Comparison of ENCODE assay signal across 8 cellular contexts in the genomic region with DNA sequence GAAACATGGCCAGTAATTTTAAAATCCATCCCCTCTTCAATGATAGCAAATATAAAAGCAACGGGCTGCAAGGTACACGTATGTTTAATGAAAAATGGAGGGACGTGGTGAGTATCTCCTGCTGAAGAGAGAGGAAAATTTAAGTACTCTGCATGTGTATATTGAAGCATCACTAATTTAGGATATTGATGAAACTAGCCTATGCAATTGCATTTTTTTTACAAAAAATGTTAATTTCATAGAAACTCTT. TPM values are rescaled to one million over a fixed set of nuclear protein-coding genes. Genes with fewer than 3 reads are reported as not detected.
DNase-seq lines count a peak whose midpoint lies in the region; ATAC-seq, FAIRE-seq and TF ChIP-seq lines count a peak whose summit lies in the region.

No MANE protein-coding gene starts in this region.

- H3K27ac ChIP-seq in A549 = peak overlapping the region; percentile 91 to 96; a peak in 3 of 6 replicates
- H3K27ac ChIP-seq in cingulate gyrus (ENCODE audit: low read depth, low read length) = peak overlapping the region; percentile 95

- no peaks in the 10 kb centered on the region for H3K27me3 ChIP-seq in mucosa of stomach (ENCODE audit: control insufficient read depth, insufficient read depth, low read length)

- WGBS in A549 (ENCODE audit: missing lambda C conversion rate) = 0% methylated on average over 3 of the region's 3 CpGs

- no peaks in the 10 kb centered on the region for H3K9me3 ChIP-seq in A549
- no peaks in the 10 kb centered on the region for H3K9me3 ChIP-seq in mucosa of stomach (ENCODE audit: control insufficient read depth, low read length)

- DNase-seq in A549 (ENCODE audit: low read depth in 1 of 2, low spot score in 1 of 2) (no peak), cerebellar nuclear complex (lab: John Stamatoyannopoulos, UW) (no peak), left lobe of liver (ENCODE audit: low spot score) (no peak)
- DNase-seq in NK-92 treated with Interleukin-12 subunit alpha and Interleukin-12 subunit beta, amount 100 ng/mL, for 24 hours (lab: John Stamatoyannopoulos, UW) = no peak

- H3K36me3 ChIP-seq in mucosa of stomach (ENCODE audit: control insufficient read depth, insufficient read depth, low read length) = no peaks in the 10 kb centered on the region

- H3K9ac ChIP-seq in mucosa of stomach (ENCODE audit: low read length) = peak overlapping the region; percentile 84

- TF ChIP-seq POLR2A in A549 (IDR thresholded peaks at IDR 0.05; ENCODE audit: low read length) = no peak

- POLR2A ChIA-PET in A549 (lab: Yijun Ruan, JAX) = interaction anchor here (0.8 to 1.4 kb wide), 4 partner anchors 11 to 39 kb away, joined by 4 to 6 read pairs (median 4); no protein-coding TSS in a partner anchor

- no peak for TF ChIP-seq CTCF in A549 (IDR thresholded peaks at IDR 0.05)

- TF ChIP-seq RAD21 in A549 (conservative IDR thresholded peaks at IDR 0.05 in 1 of 2, IDR thresholded peaks at IDR 0.05 in 1 of 2) = no peak

- CTCF ChIA-PET in A549 (lab: Yijun Ruan, JAX) = interaction anchor here (1.1 to 1.6 kb wide), 2 partner anchors 24 to 32 kb away, joined by 3 to 5 read pairs; no protein-coding TSS in a partner anchor

- H3K4me3 ChIP-seq in A549 (peak overlapping the region; percentile 67), mucosa of stomach (ENCODE audit: low read length) (no peak overlapping the region)

- ATAC-seq in A549 (no peak), HG03064 (IDR thresholded peaks at IDR 0.05; ENCODE audit: low read depth, unreplicated experiment) (peak; percentile 3), HG03439 (IDR thresholded peaks at IDR 0.05; ENCODE audit: unreplicated experiment) (no peak), left lobe of liver (no peak)

- TF ChIP-seq EP300 in A549 (IDR thresholded peaks at IDR 0.05) = no peak

- no peak for FAIRE-seq in A549 (lab: Jason Lieb, UNC)

- H3K4me2 ChIP-seq in A549 = peak overlapping the region; percentile 77

- H3K4me1 ChIP-seq in A549 (peaks cover 9% of the 10 kb centered on the region), mucosa of stomach (ENCODE audit: control insufficient read depth, insufficient read depth, low read length) (peaks cover 6% of the 10 kb centered on the region)

TF ChIP-seq in A549, 52 proteins besides CTCF, POLR2A, EP300 and RAD21:
- TF ChIP-seq MAZ (IDR thresholded peaks at IDR 0.05; ENCODE audit: borderline replicate concordance, low read depth, low read length) (no peak), KDM5A (IDR thresholded peaks at IDR 0.05) (no peak), EHMT2 (IDR thresholded peaks at IDR 0.05; ENCODE audit: low read depth) (no peak), FOSB (CRISPR knock-in tag; IDR thresholded peaks at IDR 0.05) (no peak), HEYL (CRISPR knock-in tag; IDR thresholded peaks at IDR 0.05) (no peak), TFCP2L1 (CRISPR knock-in tag; IDR thresholded peaks at IDR 0.05) (no peak), RARB (CRISPR knock-in tag; IDR thresholded peaks at IDR 0.05) (no peak), JUNB (IDR thresholded peaks at IDR 0.05) (no peak)
- TF ChIP-seq, protein P1, sequence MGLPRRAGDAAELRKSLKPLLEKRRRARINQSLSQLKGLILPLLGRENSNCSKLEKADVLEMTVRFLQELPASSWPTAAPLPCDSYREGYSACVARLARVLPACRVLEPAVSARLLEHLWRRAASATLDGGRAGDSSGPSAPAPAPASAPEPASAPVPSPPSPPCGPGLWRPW (IDR thresholded peaks at IDR 0.05) = no peak

RNA-seq across cellular contexts. Expression of a gene that starts 0.4 kb away (rescaled TPM):
- polyA plus RNA-seq in A549 (2011; rRNA removed) = 17.6 and 21.1 TPM in 2 replicates
- 4.1 and 5.0 TPM in 2 replicates for polyA plus RNA-seq in A549 (2012; cell fraction: cytosol; rRNA removed)
- 2.3 and 2.9 TPM in 2 replicates for polyA plus RNA-seq in A549 (2012; cell fraction: nucleus; rRNA removed)
- polyA plus RNA-seq in A549 (2017; fragmentation: RNase III; extraction: RNeasy Plus Mini Kit Qiagen cat#74134 plus additional on column Dnase treatment) = 11.7 to 13.2 TPM (median 12.4 TPM) in 3 replicates
- 14.1 and 15.7 TPM in 2 replicates for polyA minus RNA-seq in A549 (2011; rRNA and poly(A)+ RNA removed)
- 30.5 TPM for total RNA-seq in left lobe of liver
